In the genomic region with DNA sequence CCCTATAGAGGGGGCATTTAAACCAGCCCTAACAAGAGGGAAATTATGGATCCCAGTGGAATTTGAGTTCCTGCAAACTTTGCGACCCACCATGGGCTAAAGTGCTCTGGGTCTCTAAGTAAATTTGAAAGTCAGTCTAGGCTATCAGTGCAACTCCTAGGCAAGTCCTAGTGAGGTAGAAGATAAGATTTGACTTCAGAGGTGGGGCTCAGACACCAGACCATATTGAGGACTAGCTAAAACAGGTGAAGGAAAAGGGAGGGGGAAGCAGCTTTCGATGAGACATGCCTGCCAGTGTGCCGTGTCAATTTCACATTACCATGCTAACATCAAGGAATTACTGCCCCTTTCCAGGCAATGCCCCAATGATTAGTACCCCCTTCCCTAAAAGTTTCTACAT, we compare ENCODE assay signal across 2 cellular contexts.
TF ChIP-seq lines count a peak whose summit lies in the region.

No MANE protein-coding gene starts in this region.

TF ChIP-seq in GM23338, 12 proteins besides CTCF, POLR2A, EP300 and RAD21:
- TF ChIP-seq POLR2AphosphoS5 (IDR thresholded peaks at IDR 0.05; ENCODE audit: low read depth) (no peak), STAT1 (IDR thresholded peaks at IDR 0.05; ENCODE audit: unreplicated experiment) (no peak), EZH2 (IDR thresholded peaks at IDR 0.05; ENCODE audit: low read depth, unreplicated experiment) (no peak), ZNF331 (CRISPR knock-in tag; IDR thresholded peaks at IDR 0.05; ENCODE audit: low read depth) (no peak), CREB1 (CRISPR knock-in tag; IDR thresholded peaks at IDR 0.05; ENCODE audit: low read depth) (no peak), EZH2phosphoT487 (IDR thresholded peaks at IDR 0.05; ENCODE audit: unreplicated experiment) (no peak)
- TF ChIP-seq, protein P1, sequence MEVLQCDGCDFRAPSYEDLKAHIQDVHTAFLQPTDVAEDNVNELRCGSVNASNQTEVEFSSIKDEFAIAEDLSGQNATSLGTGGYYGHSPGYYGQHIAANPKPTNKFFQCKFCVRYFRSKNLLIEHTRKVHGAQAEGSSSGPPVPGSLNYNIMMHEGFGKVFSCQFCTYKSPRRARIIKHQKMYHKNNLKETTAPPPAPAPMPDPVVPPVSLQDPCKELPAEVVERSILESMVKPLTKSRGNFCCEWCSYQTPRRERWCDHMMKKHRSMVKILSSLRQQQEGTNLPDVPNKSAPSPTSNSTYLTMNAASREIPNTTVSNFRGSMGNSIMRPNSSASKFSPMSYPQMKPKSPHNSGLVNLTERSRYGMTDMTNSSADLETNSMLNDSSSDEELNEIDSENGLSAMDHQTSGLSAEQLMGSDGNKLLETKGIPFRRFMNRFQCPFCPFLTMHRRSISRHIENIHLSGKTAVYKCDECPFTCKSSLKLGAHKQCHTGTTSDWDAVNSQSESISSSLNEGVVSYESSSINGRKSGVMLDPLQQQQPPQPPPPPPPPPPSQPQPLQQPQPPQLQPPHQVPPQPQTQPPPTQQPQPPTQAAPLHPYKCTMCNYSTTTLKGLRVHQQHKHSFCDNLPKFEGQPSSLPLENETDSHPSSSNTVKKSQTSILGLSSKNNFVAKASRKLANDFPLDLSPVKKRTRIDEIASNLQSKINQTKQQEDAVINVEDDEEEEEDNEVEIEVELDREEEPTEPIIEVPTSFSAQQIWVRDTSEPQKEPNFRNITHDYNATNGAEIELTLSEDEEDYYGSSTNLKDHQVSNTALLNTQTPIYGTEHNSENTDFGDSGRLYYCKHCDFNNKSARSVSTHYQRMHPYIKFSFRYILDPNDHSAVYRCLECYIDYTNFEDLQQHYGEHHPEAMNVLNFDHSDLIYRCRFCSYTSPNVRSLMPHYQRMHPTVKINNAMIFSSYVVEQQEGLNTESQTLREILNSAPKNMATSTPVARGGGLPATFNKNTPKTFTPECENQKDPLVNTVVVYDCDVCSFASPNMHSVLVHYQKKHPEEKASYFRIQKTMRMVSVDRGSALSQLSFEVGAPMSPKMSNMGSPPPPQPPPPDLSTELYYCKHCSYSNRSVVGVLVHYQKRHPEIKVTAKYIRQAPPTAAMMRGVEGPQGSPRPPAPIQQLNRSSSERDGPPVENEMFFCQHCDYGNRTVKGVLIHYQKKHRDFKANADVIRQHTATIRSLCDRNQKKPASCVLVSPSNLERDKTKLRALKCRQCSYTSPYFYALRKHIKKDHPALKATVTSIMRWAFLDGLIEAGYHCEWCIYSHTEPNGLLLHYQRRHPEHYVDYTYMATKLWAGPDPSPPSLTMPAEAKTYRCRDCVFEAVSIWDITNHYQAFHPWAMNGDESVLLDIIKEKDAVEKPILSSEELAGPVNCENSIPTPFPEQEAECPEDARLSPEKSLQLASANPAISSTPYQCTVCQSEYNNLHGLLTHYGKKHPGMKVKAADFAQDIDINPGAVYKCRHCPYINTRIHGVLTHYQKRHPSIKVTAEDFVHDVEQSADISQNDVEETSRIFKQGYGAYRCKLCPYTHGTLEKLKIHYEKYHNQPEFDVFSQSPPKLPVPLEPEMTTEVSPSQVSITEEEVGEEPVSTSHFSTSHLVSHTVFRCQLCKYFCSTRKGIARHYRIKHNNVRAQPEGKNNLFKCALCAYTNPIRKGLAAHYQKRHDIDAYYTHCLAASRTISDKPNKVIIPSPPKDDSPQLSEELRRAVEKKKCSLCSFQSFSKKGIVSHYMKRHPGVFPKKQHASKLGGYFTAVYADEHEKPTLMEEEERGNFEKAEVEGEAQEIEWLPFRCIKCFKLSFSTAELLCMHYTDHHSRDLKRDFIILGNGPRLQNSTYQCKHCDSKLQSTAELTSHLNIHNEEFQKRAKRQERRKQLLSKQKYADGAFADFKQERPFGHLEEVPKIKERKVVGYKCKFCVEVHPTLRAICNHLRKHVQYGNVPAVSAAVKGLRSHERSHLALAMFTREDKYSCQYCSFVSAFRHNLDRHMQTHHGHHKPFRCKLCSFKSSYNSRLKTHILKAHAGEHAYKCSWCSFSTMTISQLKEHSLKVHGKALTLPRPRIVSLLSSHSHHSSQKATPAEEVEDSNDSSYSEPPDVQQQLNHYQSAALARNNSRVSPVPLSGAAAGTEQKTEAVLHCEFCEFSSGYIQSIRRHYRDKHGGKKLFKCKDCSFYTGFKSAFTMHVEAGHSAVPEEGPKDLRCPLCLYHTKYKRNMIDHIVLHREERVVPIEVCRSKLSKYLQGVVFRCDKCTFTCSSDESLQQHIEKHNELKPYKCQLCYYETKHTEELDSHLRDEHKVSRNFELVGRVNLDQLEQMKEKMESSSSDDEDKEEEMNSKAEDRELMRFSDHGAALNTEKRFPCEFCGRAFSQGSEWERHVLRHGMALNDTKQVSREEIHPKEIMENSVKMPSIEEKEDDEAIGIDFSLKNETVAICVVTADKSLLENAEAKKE (CRISPR knock-in tag; IDR thresholded peaks at IDR 0.05) = no peak
- TF ChIP-seq, protein P2, sequence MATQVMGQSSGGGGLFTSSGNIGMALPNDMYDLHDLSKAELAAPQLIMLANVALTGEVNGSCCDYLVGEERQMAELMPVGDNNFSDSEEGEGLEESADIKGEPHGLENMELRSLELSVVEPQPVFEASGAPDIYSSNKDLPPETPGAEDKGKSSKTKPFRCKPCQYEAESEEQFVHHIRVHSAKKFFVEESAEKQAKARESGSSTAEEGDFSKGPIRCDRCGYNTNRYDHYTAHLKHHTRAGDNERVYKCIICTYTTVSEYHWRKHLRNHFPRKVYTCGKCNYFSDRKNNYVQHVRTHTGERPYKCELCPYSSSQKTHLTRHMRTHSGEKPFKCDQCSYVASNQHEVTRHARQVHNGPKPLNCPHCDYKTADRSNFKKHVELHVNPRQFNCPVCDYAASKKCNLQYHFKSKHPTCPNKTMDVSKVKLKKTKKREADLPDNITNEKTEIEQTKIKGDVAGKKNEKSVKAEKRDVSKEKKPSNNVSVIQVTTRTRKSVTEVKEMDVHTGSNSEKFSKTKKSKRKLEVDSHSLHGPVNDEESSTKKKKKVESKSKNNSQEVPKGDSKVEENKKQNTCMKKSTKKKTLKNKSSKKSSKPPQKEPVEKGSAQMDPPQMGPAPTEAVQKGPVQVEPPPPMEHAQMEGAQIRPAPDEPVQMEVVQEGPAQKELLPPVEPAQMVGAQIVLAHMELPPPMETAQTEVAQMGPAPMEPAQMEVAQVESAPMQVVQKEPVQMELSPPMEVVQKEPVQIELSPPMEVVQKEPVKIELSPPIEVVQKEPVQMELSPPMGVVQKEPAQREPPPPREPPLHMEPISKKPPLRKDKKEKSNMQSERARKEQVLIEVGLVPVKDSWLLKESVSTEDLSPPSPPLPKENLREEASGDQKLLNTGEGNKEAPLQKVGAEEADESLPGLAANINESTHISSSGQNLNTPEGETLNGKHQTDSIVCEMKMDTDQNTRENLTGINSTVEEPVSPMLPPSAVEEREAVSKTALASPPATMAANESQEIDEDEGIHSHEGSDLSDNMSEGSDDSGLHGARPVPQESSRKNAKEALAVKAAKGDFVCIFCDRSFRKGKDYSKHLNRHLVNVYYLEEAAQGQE (IDR thresholded peaks at IDR 0.05; ENCODE audit: unreplicated experiment) = no peak
- TF ChIP-seq, protein P3, sequence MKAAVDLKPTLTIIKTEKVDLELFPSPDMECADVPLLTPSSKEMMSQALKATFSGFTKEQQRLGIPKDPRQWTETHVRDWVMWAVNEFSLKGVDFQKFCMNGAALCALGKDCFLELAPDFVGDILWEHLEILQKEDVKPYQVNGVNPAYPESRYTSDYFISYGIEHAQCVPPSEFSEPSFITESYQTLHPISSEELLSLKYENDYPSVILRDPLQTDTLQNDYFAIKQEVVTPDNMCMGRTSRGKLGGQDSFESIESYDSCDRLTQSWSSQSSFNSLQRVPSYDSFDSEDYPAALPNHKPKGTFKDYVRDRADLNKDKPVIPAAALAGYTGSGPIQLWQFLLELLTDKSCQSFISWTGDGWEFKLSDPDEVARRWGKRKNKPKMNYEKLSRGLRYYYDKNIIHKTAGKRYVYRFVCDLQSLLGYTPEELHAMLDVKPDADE (IDR thresholded peaks at IDR 0.05) = no peak

TF ChIP-seq in SK-N-SH, 30 proteins besides CTCF, POLR2A, EP300 and RAD21:
- TF ChIP-seq CHD2 (IDR thresholded peaks at IDR 0.05; ENCODE audit: low read length, partially characterized antibody) = no peak
- TF ChIP-seq RXRA (IDR thresholded peaks at IDR 0.05; ENCODE audit: borderline replicate concordance, low read depth) = no peak
- no peak for TF ChIP-seq TAF1 (IDR thresholded peaks at IDR 0.05; ENCODE audit: borderline replicate concordance, low read depth, low read length)
- no peak for TF ChIP-seq SIN3A (IDR thresholded peaks at IDR 0.05; ENCODE audit: borderline replicate concordance, low read depth, low read length)
- no peak for TF ChIP-seq FOXJ3 (CRISPR knock-in tag; IDR thresholded peaks at IDR 0.05)
TF ChIP-seq in SK-N-SH: peak in this region for 0.
